Comparison of ENCODE assay signal across 1 cellular context in genomic region chr2:45494978-45495293, GRCh38.
TF ChIP-seq lines count a peak whose summit lies in the region.

No MANE protein-coding gene starts in this region.

TF ChIP-seq in HepG2, 621 proteins besides CTCF, POLR2A, EP300 and RAD21 (continued from another document):
- TF ChIP-seq CREM (IDR thresholded peaks at IDR 0.05) (no peak), CREM (CRISPR knock-in tag; IDR thresholded peaks at IDR 0.05) (no peak), ZUFSP (CRISPR knock-in tag; IDR thresholded peaks at IDR 0.05; ENCODE audit: borderline replicate concordance) (no peak), E2F2 (CRISPR knock-in tag; IDR thresholded peaks at IDR 0.05; ENCODE audit: borderline replicate concordance) (no peak)
